Comparison of ENCODE assay signal across 1 cellular context in the genomic region with DNA sequence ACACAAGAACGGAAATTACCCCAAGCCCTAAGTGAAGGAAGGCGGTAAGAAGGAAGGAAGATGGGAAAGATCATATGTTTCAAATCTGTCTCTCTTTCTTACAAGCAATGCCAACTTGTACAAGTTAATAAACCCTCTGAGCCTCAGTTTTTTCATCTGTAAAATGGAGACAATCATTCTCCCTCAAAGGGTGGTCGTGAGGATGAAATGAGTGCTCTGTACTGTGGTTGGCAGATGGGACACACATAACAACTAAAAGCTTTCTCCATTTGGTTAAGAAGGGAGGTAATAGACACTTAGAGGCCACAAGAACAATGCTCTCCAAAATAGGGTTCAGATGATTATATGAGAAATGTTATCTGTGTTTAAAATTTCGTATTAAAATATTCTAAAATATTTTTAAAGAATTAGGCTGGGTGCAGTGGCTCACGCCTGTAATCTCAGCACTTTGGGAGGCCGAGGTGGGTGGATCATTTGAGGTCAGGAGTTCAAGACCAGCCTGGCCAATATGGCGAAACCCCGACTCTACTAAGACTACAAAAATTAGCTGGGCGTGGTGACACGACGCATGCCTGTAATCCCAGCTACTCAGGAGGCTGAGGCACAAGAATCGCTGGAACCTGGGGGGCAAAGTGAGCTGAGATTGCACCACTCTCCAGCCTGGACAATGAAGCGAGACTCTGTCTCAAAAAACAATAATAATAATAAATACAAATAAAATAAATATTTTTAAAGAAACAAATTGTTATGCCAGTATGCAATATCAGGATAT.
TF ChIP-seq lines count a peak whose summit lies in the region.

No MANE protein-coding gene starts in this region.

TF ChIP-seq in GM12878, 131 proteins besides CTCF, POLR2A, EP300 and RAD21 (continued from another document):
- no peak for TF ChIP-seq TAF1 (IDR thresholded peaks at IDR 0.05; ENCODE audit: borderline replicate concordance, low read depth, low read length)
- TF ChIP-seq SRF (IDR thresholded peaks at IDR 0.05; ENCODE audit: low read depth in 2 of 2, low read length in 2 of 2): no peak
- no peak for TF ChIP-seq MXI1 (IDR thresholded peaks at IDR 0.05; ENCODE audit: low read depth, low read length)
- TF ChIP-seq SIX5 (IDR thresholded peaks at IDR 0.05; ENCODE audit: low read depth, low read length, severe bottlenecking): no peak
- TF ChIP-seq, protein P1, sequence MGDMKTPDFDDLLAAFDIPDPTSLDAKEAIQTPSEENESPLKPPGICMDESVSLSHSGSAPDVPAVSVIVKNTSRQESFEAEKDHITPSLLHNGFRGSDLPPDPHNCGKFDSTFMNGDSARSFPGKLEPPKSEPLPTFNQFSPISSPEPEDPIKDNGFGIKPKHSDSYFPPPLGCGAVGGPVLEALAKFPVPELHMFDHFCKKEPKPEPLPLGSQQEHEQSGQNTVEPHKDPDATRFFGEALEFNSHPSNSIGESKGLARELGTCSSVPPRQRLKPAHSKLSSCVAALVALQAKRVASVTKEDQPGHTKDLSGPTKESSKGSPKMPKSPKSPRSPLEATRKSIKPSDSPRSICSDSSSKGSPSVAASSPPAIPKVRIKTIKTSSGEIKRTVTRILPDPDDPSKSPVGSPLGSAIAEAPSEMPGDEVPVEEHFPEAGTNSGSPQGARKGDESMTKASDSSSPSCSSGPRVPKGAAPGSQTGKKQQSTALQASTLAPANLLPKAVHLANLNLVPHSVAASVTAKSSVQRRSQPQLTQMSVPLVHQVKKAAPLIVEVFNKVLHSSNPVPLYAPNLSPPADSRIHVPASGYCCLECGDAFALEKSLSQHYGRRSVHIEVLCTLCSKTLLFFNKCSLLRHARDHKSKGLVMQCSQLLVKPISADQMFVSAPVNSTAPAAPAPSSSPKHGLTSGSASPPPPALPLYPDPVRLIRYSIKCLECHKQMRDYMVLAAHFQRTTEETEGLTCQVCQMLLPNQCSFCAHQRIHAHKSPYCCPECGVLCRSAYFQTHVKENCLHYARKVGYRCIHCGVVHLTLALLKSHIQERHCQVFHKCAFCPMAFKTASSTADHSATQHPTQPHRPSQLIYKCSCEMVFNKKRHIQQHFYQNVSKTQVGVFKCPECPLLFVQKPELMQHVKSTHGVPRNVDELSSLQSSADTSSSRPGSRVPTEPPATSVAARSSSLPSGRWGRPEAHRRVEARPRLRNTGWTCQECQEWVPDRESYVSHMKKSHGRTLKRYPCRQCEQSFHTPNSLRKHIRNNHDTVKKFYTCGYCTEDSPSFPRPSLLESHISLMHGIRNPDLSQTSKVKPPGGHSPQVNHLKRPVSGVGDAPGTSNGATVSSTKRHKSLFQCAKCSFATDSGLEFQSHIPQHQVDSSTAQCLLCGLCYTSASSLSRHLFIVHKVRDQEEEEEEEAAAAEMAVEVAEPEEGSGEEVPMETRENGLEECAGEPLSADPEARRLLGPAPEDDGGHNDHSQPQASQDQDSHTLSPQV (IDR thresholded peaks at IDR 0.05): 0 out of 2 replicates have a peak, but pooled peaks have one; percentile 12
- no peak for TF ChIP-seq HCFC1 (IDR thresholded peaks at IDR 0.05; ENCODE audit: low read length)
- TF ChIP-seq MEF2A (IDR thresholded peaks at IDR 0.05; ENCODE audit: insufficient read depth, low read depth, low read length): no peak
- TF ChIP-seq BCL11A (IDR thresholded peaks at IDR 0.05; ENCODE audit: low read depth, low read length): no peak
- TF ChIP-seq, protein P2, sequence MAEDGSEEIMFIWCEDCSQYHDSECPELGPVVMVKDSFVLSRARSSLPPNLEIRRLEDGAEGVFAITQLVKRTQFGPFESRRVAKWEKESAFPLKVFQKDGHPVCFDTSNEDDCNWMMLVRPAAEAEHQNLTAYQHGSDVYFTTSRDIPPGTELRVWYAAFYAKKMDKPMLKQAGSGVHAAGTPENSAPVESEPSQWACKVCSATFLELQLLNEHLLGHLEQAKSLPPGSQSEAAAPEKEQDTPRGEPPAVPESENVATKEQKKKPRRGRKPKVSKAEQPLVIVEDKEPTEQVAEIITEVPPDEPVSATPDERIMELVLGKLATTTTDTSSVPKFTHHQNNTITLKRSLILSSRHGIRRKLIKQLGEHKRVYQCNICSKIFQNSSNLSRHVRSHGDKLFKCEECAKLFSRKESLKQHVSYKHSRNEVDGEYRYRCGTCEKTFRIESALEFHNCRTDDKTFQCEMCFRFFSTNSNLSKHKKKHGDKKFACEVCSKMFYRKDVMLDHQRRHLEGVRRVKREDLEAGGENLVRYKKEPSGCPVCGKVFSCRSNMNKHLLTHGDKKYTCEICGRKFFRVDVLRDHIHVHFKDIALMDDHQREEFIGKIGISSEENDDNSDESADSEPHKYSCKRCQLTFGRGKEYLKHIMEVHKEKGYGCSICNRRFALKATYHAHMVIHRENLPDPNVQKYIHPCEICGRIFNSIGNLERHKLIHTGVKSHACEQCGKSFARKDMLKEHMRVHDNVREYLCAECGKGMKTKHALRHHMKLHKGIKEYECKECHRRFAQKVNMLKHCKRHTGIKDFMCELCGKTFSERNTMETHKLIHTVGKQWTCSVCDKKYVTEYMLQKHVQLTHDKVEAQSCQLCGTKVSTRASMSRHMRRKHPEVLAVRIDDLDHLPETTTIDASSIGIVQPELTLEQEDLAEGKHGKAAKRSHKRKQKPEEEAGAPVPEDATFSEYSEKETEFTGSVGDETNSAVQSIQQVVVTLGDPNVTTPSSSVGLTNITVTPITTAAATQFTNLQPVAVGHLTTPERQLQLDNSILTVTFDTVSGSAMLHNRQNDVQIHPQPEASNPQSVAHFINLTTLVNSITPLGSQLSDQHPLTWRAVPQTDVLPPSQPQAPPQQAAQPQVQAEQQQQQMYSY (CRISPR knock-in tag; IDR thresholded peaks at IDR 0.05): no peak
- TF ChIP-seq PAX8 (IDR thresholded peaks at IDR 0.05): 0 out of 2 replicates have a peak, but pooled peaks have one; percentile 56
- TF ChIP-seq MTA3 (IDR thresholded peaks at IDR 0.05; ENCODE audit: borderline replicate concordance, low read length): no peak
- TF ChIP-seq SMARCA5 (IDR thresholded peaks at IDR 0.05): peak; percentile 87
- 0 out of 2 replicates have a peak, but pooled peaks have one; percentile 9 for TF ChIP-seq POLR2AphosphoS5 (IDR thresholded peaks at IDR 0.05; ENCODE audit: low read length)
- no peak for TF ChIP-seq CEBPB (IDR thresholded peaks at IDR 0.05; ENCODE audit: borderline replicate concordance in 1 of 2, low read depth in 2 of 2, low read length in 2 of 2)
- no peak for TF ChIP-seq BRCA1 (IDR thresholded peaks at IDR 0.05; ENCODE audit: low read depth, low read length)
- TF ChIP-seq SP1 (IDR thresholded peaks at IDR 0.05; ENCODE audit: low read depth, low read length): no peak
- TF ChIP-seq ZBTB40 (IDR thresholded peaks at IDR 0.05; ENCODE audit: borderline replicate concordance): peak; percentile 36; the same call in 1 of the 2 replicates
- peak; percentile 95 for TF ChIP-seq ZNF217 (IDR thresholded peaks at IDR 0.05)
- no peak for TF ChIP-seq CREM (IDR thresholded peaks at IDR 0.05; ENCODE audit: low read depth)
